30 cellular contexts compared by ENCODE assay signal in the genomic region with DNA sequence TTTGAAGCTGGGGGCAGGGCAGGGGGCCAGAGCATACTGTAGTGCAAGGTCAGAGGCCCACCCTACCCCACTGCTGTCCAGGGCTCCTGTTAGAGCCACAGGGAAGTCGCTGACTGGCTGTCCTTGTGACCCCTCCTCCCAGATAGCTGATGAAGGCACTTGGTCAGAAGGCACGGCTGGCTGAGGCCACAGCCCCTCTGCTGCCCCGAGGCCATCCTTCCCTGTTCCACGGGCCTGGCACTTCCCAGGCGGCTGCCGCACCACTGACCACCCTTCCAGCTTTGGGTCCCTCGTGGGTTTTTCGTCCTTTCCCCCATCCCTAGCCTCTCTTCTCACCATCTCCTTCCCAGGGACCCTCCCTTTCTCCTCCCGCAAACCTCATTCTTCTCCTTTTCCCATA. TPM values are rescaled to one million over a fixed set of nuclear protein-coding genes. Genes with fewer than 3 reads are reported as not detected.
"Had no signal": no experiment of that assay in that cellular context is flagged by ENCODE, and none has a peak within 500 bp of the region (broad histone marks: within the 10 kb centered on the region; RNA-seq: fewer than 3 reads in every experiment).

No MANE protein-coding gene starts in this region.

- H3K27me3 ChIP-seq: dorsolateral prefrontal cortex, gastrocnemius medialis had no signal

- FAIRE-seq: colon, endometrium, islet of Langerhans, keratinocyte had no signal

- DNase-seq: dermis blood vessel endothelial cell; dorsolateral prefrontal cortex; effector CD8-positive, alpha-beta T cell; effector memory CD8-positive, alpha-beta T cell; endodermal cell; erythroblast; esophagus squamous epithelium; foreskin fibroblast; foreskin melanocyte; gastrocnemius medialis; glutamatergic neuron; head of caudate nucleus; heart right ventricle; hippocampal formation; left cardiac atrium; left lung; left ventricle myocardium superior; lower lobe of right lung; mesenchymal stem cell had no signal

- H3K4me3 ChIP-seq: coronary artery, dorsolateral prefrontal cortex, esophagus squamous epithelium, gastrocnemius medialis, heart right ventricle, left lung, lower lobe of right lung, mucosa of descending colon had no signal

- H3K9me3 Mint-ChIP-seq: effector memory CD8-positive, alpha-beta T cell had no signal

- H3K9me3 ChIP-seq: gastrocnemius medialis, lower lobe of right lung, mucosa of descending colon had no signal

- H3K4me1 Mint-ChIP-seq: endodermal cell had no signal

- ATAC-seq: effector memory CD8-positive, alpha-beta T cell; esophagus mucosa; gastrocnemius medialis; heart right ventricle; left cardiac atrium; left lung; left ventricle myocardium superior; mucosa of descending colon had no signal

- H3K4me1 ChIP-seq: esophagus squamous epithelium, gastrocnemius medialis, heart right ventricle, left lung, lower lobe of right lung had no signal

- H3K27ac ChIP-seq: coronary artery, dorsolateral prefrontal cortex, epithelial cell of prostate, esophagus squamous epithelium, gastrocnemius medialis, heart right ventricle, left lung, lower lobe of right lung had no signal

- H3K4me3 Mint-ChIP-seq: effector memory CD8-positive, alpha-beta T cell; endodermal cell; mesothelial cell of epicardium had no signal

- H3K36me3 ChIP-seq: esophagus squamous epithelium, gastrocnemius medialis, heart right ventricle, left lung, lower lobe of right lung had no signal

- H3K27ac Mint-ChIP-seq: effector memory CD8-positive, alpha-beta T cell; endodermal cell; mesothelial cell of epicardium had no signal

RNA-seq across cellular contexts. Expression of gene EMILIN3, which starts 9.2 kb away (rescaled TPM):
- total RNA-seq: mesenteric fat pad, myocyte had no signal
- polyA plus RNA-seq: keratinocyte had no signal
